ENCODE assay signal across 28 cellular contexts in genomic region chrX:40485427-40485826, GRCh38.
"Had no signal": no experiment of that assay in that cellular context is flagged by ENCODE, and none has a peak within 500 bp of the region (broad histone marks: within the 10 kb centered on the region; RNA-seq: fewer than 3 reads in every experiment).

No MANE protein-coding gene starts in this region.

- DNase-seq: nephron progenitor cell; nucleus accumbens; pancreas; posterior cingulate gyrus; psoas muscle; right cardiac atrium; right lobe of liver; sigmoid colon; small intestine; stimulated activated CD4-positive, alpha-beta T cell treated with anti-CD3 and anti-CD28 coated beads, Interleukin-15, amount 100 ng/mL, for 24 hours; stimulated activated CD4-positive, alpha-beta T cell treated with anti-CD3 and anti-CD28 coated beads, Interleukin-2, amount 100 ng/mL, for 24 hours; stimulated activated CD4-positive, alpha-beta T cell treated with anti-CD3 and anti-CD28 coated beads, Interleukin-2, amount 100 ng/mL, for 48 hours; stimulated activated CD4-positive, alpha-beta T cell treated with anti-CD3 and anti-CD28 coated beads, Interleukin-4, amount 100 ng/mL, for 24 hours; stimulated activated naive B cell treated with anti-CD40 and anti-IgM and Interleukin-4, amounts not matched to agents 10 μg/mL and 1 μg/mL and 100 μg/mL, for 72 hours; stimulated activated naive CD4-positive, alpha-beta T cell treated with Interleukin-2 at 50 U/mL for 16 hours; stomach; trophoblast cell; upper lobe of left lung had no signal

- H3K36me3 Mint-ChIP-seq: natural killer cell treated with Interleukin-12 subunit alpha and Interleukin-12 subunit beta and Interleukin-15 and Interleukin-18, amount 100 ng/mL, for 72 hours; stimulated activated effector memory CD8-positive, alpha-beta T cell treated with anti-CD3 and anti-CD28 coated beads, Interleukin-12 subunit alpha, Interleukin-12 subunit beta, amount 100 ng/mL, for 72 hours; stimulated activated naive B cell treated with anti-CD40 and anti-IgM and Interleukin-4, amounts not matched to agents 10 μg/mL and 1 μg/mL and 100 μg/mL, for 72 hours had no signal

- H3K4me3 Mint-ChIP-seq: natural killer cell treated with Interleukin-12 subunit alpha and Interleukin-12 subunit beta and Interleukin-15 and Interleukin-18, amount 100 ng/mL, for 72 hours; nephron progenitor cell; neural crest cell; stimulated activated effector memory CD8-positive, alpha-beta T cell treated with anti-CD3 and anti-CD28 coated beads, Interleukin-12 subunit alpha, Interleukin-12 subunit beta, amount 100 ng/mL, for 72 hours; stimulated activated naive B cell treated with anti-CD40 and anti-IgM and Interleukin-4, amounts not matched to agents 10 μg/mL and 1 μg/mL and 100 μg/mL, for 72 hours; stimulated activated naive CD8-positive, alpha-beta T cell treated with anti-CD3 and anti-CD28 coated beads, Interleukin-15, Interleukin-2, amounts not matched to agents 100 ng/mL and 50 ng/mL, for 24 hours had no signal

- H3K27ac ChIP-seq: neutrophil, psoas muscle, right lobe of liver, sigmoid colon, stomach, thoracic aorta, tibial nerve, upper lobe of left lung, vagina had no signal

- H3K9me3 ChIP-seq: neutrophil, pancreas, psoas muscle, right lobe of liver, thoracic aorta, thyroid gland, tibial nerve had no signal

- H3K4me3 ChIP-seq: pancreas, psoas muscle, right lobe of liver, sigmoid colon, stomach, thoracic aorta, thyroid gland, tibial nerve, upper lobe of left lung, vagina had no signal

- H3K27ac Mint-ChIP-seq: natural killer cell treated with Interleukin-12 subunit alpha and Interleukin-12 subunit beta and Interleukin-15 and Interleukin-18, amount 100 ng/mL, for 72 hours; nephron progenitor cell; progenitor cell of endocrine pancreas; stimulated activated effector memory CD8-positive, alpha-beta T cell treated with anti-CD3 and anti-CD28 coated beads, Interleukin-12 subunit alpha, Interleukin-12 subunit beta, amount 100 ng/mL, for 72 hours; stimulated activated naive B cell treated with anti-CD40 and anti-IgM and Interleukin-4, amounts not matched to agents 10 μg/mL and 1 μg/mL and 100 μg/mL, for 72 hours; stimulated activated naive CD8-positive, alpha-beta T cell treated with anti-CD3 and anti-CD28 coated beads, Interleukin-15, Interleukin-2, amounts not matched to agents 100 ng/mL and 50 ng/mL, for 24 hours had no signal

- H3K27me3 Mint-ChIP-seq: progenitor cell of endocrine pancreas; stimulated activated naive CD8-positive, alpha-beta T cell treated with anti-CD3 and anti-CD28 coated beads, Interleukin-15, Interleukin-2, amounts not matched to agents 100 ng/mL and 50 ng/mL, for 24 hours had no signal

- H3K36me3 ChIP-seq: neutrophil, pancreas, right lobe of liver, sigmoid colon, stomach, thoracic aorta, thyroid gland, tibial nerve, upper lobe of left lung, vagina had no signal

- H3K27me3 ChIP-seq: neutrophil, right lobe of liver, sigmoid colon, thyroid gland, tibial nerve, upper lobe of left lung, vagina had no signal

- H3K4me1 Mint-ChIP-seq: stimulated activated effector memory CD8-positive, alpha-beta T cell treated with anti-CD3 and anti-CD28 coated beads, Interleukin-12 subunit alpha, Interleukin-12 subunit beta, amount 100 ng/mL, for 72 hours; stimulated activated naive B cell treated with anti-CD40 and anti-IgM and Interleukin-4, amounts not matched to agents 10 μg/mL and 1 μg/mL and 100 μg/mL, for 72 hours had no signal

- H3K4me1 ChIP-seq: pancreas, psoas muscle, right lobe of liver, sigmoid colon, stomach, thyroid gland, tibial nerve, upper lobe of left lung, vagina had no signal
